Comparison of ENCODE assay signal across 1 cellular context in genomic region chr3:190305406-190305805, GRCh38.
TF ChIP-seq lines count a peak whose summit lies in the region.

No MANE protein-coding gene starts in this region.

TF ChIP-seq in GM23338, 12 proteins besides CTCF, POLR2A, EP300 and RAD21 (continued from another document):
- TF ChIP-seq REST (IDR thresholded peaks at IDR 0.05; ENCODE audit: unreplicated experiment) (no peak), CREB1 (CRISPR knock-in tag; IDR thresholded peaks at IDR 0.05; ENCODE audit: low read depth) (no peak), EZH2 (IDR thresholded peaks at IDR 0.05; ENCODE audit: low read depth, unreplicated experiment) (no peak), ZNF114 (CRISPR knock-in tag; IDR thresholded peaks at IDR 0.05) (no peak)
- TF ChIP-seq, protein P1, sequence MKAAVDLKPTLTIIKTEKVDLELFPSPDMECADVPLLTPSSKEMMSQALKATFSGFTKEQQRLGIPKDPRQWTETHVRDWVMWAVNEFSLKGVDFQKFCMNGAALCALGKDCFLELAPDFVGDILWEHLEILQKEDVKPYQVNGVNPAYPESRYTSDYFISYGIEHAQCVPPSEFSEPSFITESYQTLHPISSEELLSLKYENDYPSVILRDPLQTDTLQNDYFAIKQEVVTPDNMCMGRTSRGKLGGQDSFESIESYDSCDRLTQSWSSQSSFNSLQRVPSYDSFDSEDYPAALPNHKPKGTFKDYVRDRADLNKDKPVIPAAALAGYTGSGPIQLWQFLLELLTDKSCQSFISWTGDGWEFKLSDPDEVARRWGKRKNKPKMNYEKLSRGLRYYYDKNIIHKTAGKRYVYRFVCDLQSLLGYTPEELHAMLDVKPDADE (IDR thresholded peaks at IDR 0.05) = no peak
